Comparison of ENCODE assay signal across 15 cellular contexts in the genomic region with DNA sequence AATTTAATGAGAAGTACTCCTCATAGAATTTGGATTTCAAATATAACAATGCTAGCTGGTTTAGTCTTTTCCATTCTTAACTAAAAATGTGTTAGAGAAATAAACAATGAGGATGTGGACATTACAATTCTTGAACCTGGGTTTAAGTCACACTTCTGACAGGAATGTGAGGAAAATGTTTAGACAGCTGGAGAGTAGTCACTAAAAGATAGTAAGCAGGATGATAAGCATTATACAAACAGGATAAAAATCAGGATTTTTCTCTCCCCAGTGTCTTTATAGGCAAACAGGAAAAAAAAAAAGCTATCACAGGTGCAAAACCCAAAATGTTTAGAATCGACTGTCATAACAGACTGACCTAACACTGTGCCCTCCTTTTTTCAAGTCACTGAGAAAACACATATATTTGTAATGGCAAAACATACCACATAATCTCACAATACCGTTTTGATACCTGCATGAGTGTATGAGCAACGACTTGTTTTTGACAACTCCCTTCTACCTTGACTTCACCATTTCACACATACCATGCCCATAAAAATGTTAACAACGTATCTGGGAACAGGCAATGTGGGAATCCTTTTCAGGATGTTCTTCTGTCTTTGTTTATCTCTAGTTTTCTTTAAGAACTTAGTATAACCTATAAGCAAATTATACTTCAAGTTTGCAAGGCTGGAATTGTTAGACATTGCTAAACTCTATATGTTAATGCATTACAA.
DNase-seq lines count a peak whose midpoint lies in the region; ATAC-seq, FAIRE-seq and TF ChIP-seq lines count a peak whose summit lies in the region.
"Had no signal": no experiment of that assay in that cellular context is flagged by ENCODE, and none has a peak within 500 bp of the region (broad histone marks: within the 10 kb centered on the region; RNA-seq: fewer than 3 reads in every experiment).

No MANE protein-coding gene starts in this region.

- H3K9ac ChIP-seq in endodermal cell (ENCODE audit: extremely low read depth, low read length, poor library complexity, severe bottlenecking) (peak overlapping the region; percentile 48), kidney (ENCODE audit: low read length in 2 of 2) (no peak overlapping the region)
- H3K9ac ChIP-seq: BLaER1 had no signal

- peaks cover 15% of the 10 kb centered on the region for H3K4me1 ChIP-seq in endodermal cell (ENCODE audit: control insufficient read depth, insufficient read depth, low read length)
- no peaks in the 10 kb centered on the region for H3K4me1 ChIP-seq in kidney (ENCODE audit: control insufficient read depth in 1 of 2, insufficient read depth in 1 of 2, low read depth in 1 of 2, low read length in 2 of 2)
- H3K4me1 ChIP-seq in breast epithelium: no peaks in the 10 kb centered on the region

- 60 to 71% methylated on average over 4 of the region's 4 CpGs for WGBS in endodermal cell (ENCODE audit: insufficient coverage in 1 of 2, insufficient read length in 1 of 2), 2 experiments

- no peaks in the 10 kb centered on the region for H3K27me3 ChIP-seq in endodermal cell (ENCODE audit: control insufficient read depth, insufficient read depth, low read length, poor library complexity, severe bottlenecking)
- no peaks in the 10 kb centered on the region for H3K27me3 ChIP-seq in breast epithelium
- H3K27me3 ChIP-seq: BLaER1 had no signal

- DNase-seq in DMS53 (lab: John Stamatoyannopoulos, UW) (peak; percentile 14), DMS53 treated with DMSO at 0.1 percent for 48 hours (lab: John Stamatoyannopoulos, UW; ENCODE audit: unreplicated experiment) (no peak), endodermal cell (no peak), kidney (no peak), erythroblast (lab: John Stamatoyannopoulos, UW) (no peak), breast epithelium (ENCODE audit: low spot score in 2 of 2) (no peak)
- DNase-seq: DMS 273 treated with DMSO at 0.1 percent for 48 hours, NCI-H1048, PC-3 had no signal

- H3K9me3 ChIP-seq in endodermal cell (ENCODE audit: control insufficient read depth, low read length): peaks cover 25% of the 10 kb centered on the region
- no peaks in the 10 kb centered on the region for H3K9me3 ChIP-seq in kidney (ENCODE audit: control insufficient read depth in 1 of 2, low read length in 2 of 2)
- no peaks in the 10 kb centered on the region for H3K9me3 ChIP-seq in breast epithelium

- ATAC-seq in GM18907 (IDR thresholded peaks at IDR 0.05; ENCODE audit: unreplicated experiment): no peak
- no peak for ATAC-seq in GM19395 (IDR thresholded peaks at IDR 0.05; ENCODE audit: unreplicated experiment)
- ATAC-seq: PC-3 had no signal

- H3K27me3 Mint-ChIP-seq in endodermal cell (ENCODE audit: insufficient read depth): no peaks in the 10 kb centered on the region

- peaks cover 12% of the 10 kb centered on the region for H3K9me3 Mint-ChIP-seq in endodermal cell

- peak overlapping the region; percentile 33 for H3K27ac Mint-ChIP-seq in endodermal cell

- intact Hi-C loops in kidney (cut with DNase I): no loop called here
- intact Hi-C loops in breast epithelium (cut with DNase I; ENCODE audit: low total_unique reads): no loop called here

- peak; percentile 11 for FAIRE-seq in kidney (lab: Jason Lieb, UNC)
- FAIRE-seq: GM18507, HTR-8/SVneo had no signal

- TF ChIP-seq POLR2A in erythroblast (IDR thresholded peaks at IDR 0.05; ENCODE audit: low read length) (no peak), breast epithelium (IDR thresholded peaks at IDR 0.05) (no peak)

- peak overlapping the region; percentile 17 for H3K4me3 ChIP-seq in endodermal cell (ENCODE audit: low read length)
- H3K4me3 ChIP-seq in kidney (ENCODE audit: low read length in 2 of 2): no peak overlapping the region
- no peak overlapping the region for H3K4me3 ChIP-seq in breast epithelium
- H3K4me3 ChIP-seq: BLaER1 had no signal

- no peaks in the 10 kb centered on the region for H3K36me3 Mint-ChIP-seq in endodermal cell (ENCODE audit: low read depth)

- no peak for TF ChIP-seq CTCF in endodermal cell (conservative IDR thresholded peaks at IDR 0.05)
- TF ChIP-seq CTCF in kidney (IDR thresholded peaks at IDR 0.05; ENCODE audit: borderline replicate concordance, extremely low read depth, insufficient read depth): no peak
- no peak for TF ChIP-seq CTCF in breast epithelium (IDR thresholded peaks at IDR 0.05)

- H3K27ac ChIP-seq in endodermal cell (ENCODE audit: low read depth, low read length) (peak overlapping the region; percentile 16), kidney (ENCODE audit: low read depth in 2 of 2, low read length in 2 of 2) (no peak overlapping the region), breast epithelium (no peak overlapping the region)
- H3K27ac ChIP-seq: 22Rv1, BLaER1 had no signal

- H3K36me3 ChIP-seq in endodermal cell (ENCODE audit: control insufficient read depth, insufficient read depth, low read length) (no peaks in the 10 kb centered on the region), kidney (ENCODE audit: control insufficient read depth in 1 of 2, insufficient read depth in 2 of 2, low read length in 2 of 2) (no peaks in the 10 kb centered on the region), breast epithelium (no peaks in the 10 kb centered on the region)
- H3K36me3 ChIP-seq: BLaER1 had no signal

- H3K4me1 Mint-ChIP-seq in endodermal cell: peaks cover 16% of the 10 kb centered on the region

- no peak overlapping the region for H3K4me3 Mint-ChIP-seq in endodermal cell
